8 cellular contexts compared by ENCODE assay signal in the genomic region with DNA sequence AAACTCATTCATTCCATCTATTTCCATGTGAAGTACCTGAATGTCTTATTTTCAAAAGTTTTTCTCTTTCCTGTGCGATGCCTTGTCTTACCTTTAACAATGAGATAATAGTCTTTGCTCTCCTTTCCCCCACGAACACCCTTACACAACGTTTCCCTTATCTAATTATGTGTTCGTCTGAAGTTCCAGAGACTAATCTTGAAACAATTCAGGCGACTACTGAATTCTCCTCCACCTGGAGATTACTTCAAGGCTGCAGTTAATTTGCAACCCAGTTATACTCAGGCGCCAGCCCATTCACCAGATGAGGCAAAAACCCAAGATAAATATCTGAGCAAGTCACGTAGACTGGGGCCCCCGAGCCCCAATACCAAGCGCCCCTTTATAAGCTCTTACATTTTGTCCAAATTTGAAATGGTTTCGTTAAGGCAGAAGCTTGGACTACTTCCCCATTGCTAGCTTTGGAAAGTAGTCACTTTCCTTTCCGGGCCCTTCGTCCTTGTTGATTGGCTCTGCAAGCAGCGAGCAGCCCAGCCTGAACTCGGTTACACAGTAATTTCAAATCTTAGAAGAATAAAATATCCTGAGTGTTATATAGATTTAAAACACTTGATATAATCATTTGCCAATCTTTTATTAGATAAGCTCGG. TPM values are rescaled to one million over a fixed set of nuclear protein-coding genes. Genes with fewer than 3 reads are reported as not detected.
A peak's percentile ranks its signal among the peaks of the same experiment; 100 is the strongest.
DNase-seq lines count a peak whose midpoint lies in the region; ATAC-seq and TF ChIP-seq lines count a peak whose summit lies in the region.

No MANE protein-coding gene starts in this region.

- H3K27me3 Mint-ChIP-seq in brain, result peaks cover 8% of the 10 kb centered on the region

- TF ChIP-seq CTCF in 22Rv1 (IDR thresholded peaks at IDR 0.05) (no peak), brain (conservative IDR thresholded peaks at IDR 0.05) (no peak)

- peaks cover 20% of the 10 kb centered on the region for H3K4me1 Mint-ChIP-seq in brain

- H3K9me3 Mint-ChIP-seq in brain, result peaks cover 4 to 9% (median 4%) of the 10 kb centered on the region in 5 experiments

- H3K27ac ChIP-seq in 22Rv1, result peak overlapping the region; percentile 79
- H3K27ac ChIP-seq in layer of hippocampus (ENCODE audit: low read depth, low read length), result peak overlapping the region; percentile 85

- ATAC-seq in GM18520 (IDR thresholded peaks at IDR 0.05; ENCODE audit: unreplicated experiment) (peak; percentile 21), HG03045 (IDR thresholded peaks at IDR 0.05; ENCODE audit: unreplicated experiment) (peak; percentile 30)
- no peak for ATAC-seq in stimulated activated naive CD8-positive, alpha-beta T cell treated with anti-CD3 and anti-CD28 coated beads, Interleukin-15, Interleukin-2, amounts not matched to agents 100 U/mL and 50 U/mL, for 24 hours

- peak overlapping the region; percentile 99 for H3K27ac Mint-ChIP-seq in brain

- H3K27me3 ChIP-seq in layer of hippocampus (ENCODE audit: control insufficient read depth, insufficient read depth, low read length), result no peaks in the 10 kb centered on the region

- DNase-seq in SIG-M5 treated with dmso at 0.1 percent for 504 hours (lab: John Stamatoyannopoulos, UW; ENCODE audit: unreplicated experiment), result peak; percentile 58
- peak; percentile 35 for DNase-seq in stimulated activated naive CD8-positive, alpha-beta T cell treated with anti-CD3 and anti-CD28 coated beads, Interleukin-15, Interleukin-2, amounts not matched to agents 100 U/mL and 50 U/mL, for 24 hours
- DNase-seq in SW 1271 (lab: John Stamatoyannopoulos, UW), result no peak

- H3K4me3 Mint-ChIP-seq in brain, result peak overlapping the region; percentile 96 to 99 (median 98)

- peaks cover 6% of the 10 kb centered on the region for H3K36me3 Mint-ChIP-seq in brain

RNA-seq across cellular contexts. Expression of a gene that starts 1.2 kb away (rescaled TPM):
- polyA plus RNA-seq in brain (ENCODE audit: insufficient read depth, low read depth, low replicate concordance), result 0.70 TPM

Comparison
In these comparisons a context has a peak if more than half of its experiments do, and no peak if none do; other contexts are left out.
1. DNase-seq: peak in SIG-M5 treated with dmso at 0.1 percent for 504 hours (single experiment) and stimulated activated naive CD8-positive, alpha-beta T cell treated with anti-CD3 and anti-CD28 coated beads, Interleukin-15, Interleukin-2, amounts not matched to agents 100 U/mL and 50 U/mL, for 24 hours (single experiment); none in SW 1271 (0 of 2).